Comparison of ENCODE assay signal across 11 cellular contexts in genomic region chr3:141009496-141009895, GRCh38. TPM values are rescaled to one million over a fixed set of nuclear protein-coding genes. Genes with fewer than 3 reads are reported as not detected.
"Had no signal": no experiment of that assay in that cellular context is flagged by ENCODE, and none has a peak within 500 bp of the region (broad histone marks: within the 10 kb centered on the region; RNA-seq: fewer than 3 reads in every experiment).

No MANE protein-coding gene starts in this region.

- H3K9ac ChIP-seq: GM23248 had no signal

- H3K9me3 Mint-ChIP-seq: HFFc6, IgD-negative memory B cell had no signal

- H3K27ac Mint-ChIP-seq: HFFc6 had no signal

- ATAC-seq: HCT116, HepG2 had no signal

- H3K4me1 ChIP-seq: HAP-1 had no signal

- H3K4me3 Mint-ChIP-seq: HFFc6, IgD-negative memory B cell had no signal

- H2AFZ ChIP-seq: GM23248 had no signal

- H3K9me3 ChIP-seq: HAP-1 had no signal

- DNase-seq: GM23248, GOT3, H7, HFFc6, KBM-7 had no signal

- H3K4me3 ChIP-seq: GM23248, HAP-1 had no signal

- H3K27ac ChIP-seq: GM23248, HL-60 had no signal

- H3K36me3 ChIP-seq: HAP-1 had no signal

RNA-seq across cellular contexts. Expression of gene SPSB4, which starts 41.7 kb away (rescaled TPM):
- total RNA-seq: GM23248, HepG2, HFFc6, HT1080 had no signal
- polyA plus RNA-seq: GM23248, HepG2, IgD-negative memory B cell had no signal
